ENCODE assay signal across 8 cellular contexts in the genomic region with DNA sequence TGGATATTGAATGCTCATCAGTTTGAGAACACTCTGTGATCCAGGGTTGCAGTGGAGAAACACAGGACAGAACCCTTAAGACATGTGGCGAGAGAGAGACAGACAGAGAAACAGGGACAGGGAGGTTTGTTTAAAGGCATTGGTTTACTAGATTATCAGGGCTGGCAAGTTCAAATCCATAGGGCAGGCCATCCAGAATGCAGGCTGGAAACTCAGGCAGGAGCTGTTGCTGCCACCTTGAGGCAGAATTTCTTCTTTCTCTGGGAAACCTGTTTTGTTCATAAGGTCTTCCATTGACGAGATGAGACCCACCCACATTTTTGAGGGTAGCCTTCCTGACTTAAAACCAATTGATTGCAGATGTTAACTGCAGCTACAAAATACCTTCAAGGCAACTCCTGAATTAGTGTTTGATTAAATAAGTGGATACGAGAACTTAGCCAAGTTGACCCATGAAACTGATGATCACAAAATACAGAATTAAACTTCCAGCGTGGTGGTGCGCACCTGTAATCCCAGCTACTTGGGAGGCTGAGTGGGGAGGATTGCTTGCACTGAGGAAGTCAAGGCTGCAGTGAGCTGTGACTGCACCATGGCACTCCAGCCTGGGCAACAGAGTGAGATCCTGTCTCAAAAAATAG. TPM values are rescaled to one million over a fixed set of nuclear protein-coding genes. Genes with fewer than 3 reads are reported as not detected.
DNase-seq lines count a peak whose midpoint lies in the region; ATAC-seq and TF ChIP-seq lines count a peak whose summit lies in the region.

No MANE protein-coding gene starts in this region.

- H3K27me3 Mint-ChIP-seq in activated CD8-positive, alpha-beta T cell treated with anti-CD3 and anti-CD28 coated beads, Interleukin-2, amount 10 ng/mL, durations not matched to agents 7 days and 5 days (ENCODE audit: low read depth) = peaks cover 12% of the 10 kb centered on the region

- no peak overlapping the region for H2AFZ ChIP-seq in hepatocyte

- no peak for TF ChIP-seq POLR2A in transverse colon (IDR thresholded peaks at IDR 0.05)

- TF ChIP-seq EP300 in transverse colon (IDR thresholded peaks at IDR 0.05; ENCODE audit: low read depth) = no peak

- no peaks in the 10 kb centered on the region for H3K9me2 ChIP-seq in hepatocyte (replicated peaks; ENCODE audit: insufficient read depth)

- H3K27ac Mint-ChIP-seq in activated CD8-positive, alpha-beta T cell treated with anti-CD3 and anti-CD28 coated beads, Interleukin-2, amount 10 ng/mL, durations not matched to agents 7 days and 5 days = no peak overlapping the region

- in situ Hi-C loops in transverse colon (cut with MboI; ENCODE audit: low pct_ligation_motif_present in 1 of 4, low pct_unique_long_range_greater_than_20kb in 1 of 4, low sequenced_read_pairs in 3 of 4) = loop anchor here in 1 of 4 donors (25.0 kb wide), 1 partner anchor 1090 kb away; no protein-coding TSS in a partner anchor

- no peaks in the 10 kb centered on the region for H4K20me1 ChIP-seq in hepatocyte (ENCODE audit: insufficient read depth, poor library complexity, severe bottlenecking)

- H3K9me3 ChIP-seq in A673 (ENCODE audit: low read depth, low read length, poor library complexity, severe bottlenecking) (no peaks in the 10 kb centered on the region), hepatocyte (ENCODE audit: low read depth) (no peaks in the 10 kb centered on the region), transverse colon (no peaks in the 10 kb centered on the region)

- POLR2A ChIA-PET in A673 (lab: Charles Lee; ENCODE audit: low non-redundant PET) = no interaction called here
- POLR2A ChIA-PET in activated CD8-positive, alpha-beta T cell treated with anti-CD3 and anti-CD28 coated beads, Interleukin-2, amount 10 ng/mL, durations not matched to agents 7 days and 5 days (lab: Charles Lee) = no interaction called here

- no peak overlapping the region for H3K4me3 Mint-ChIP-seq in activated CD8-positive, alpha-beta T cell treated with anti-CD3 and anti-CD28 coated beads, Interleukin-2, amount 10 ng/mL, durations not matched to agents 7 days and 5 days

- no peaks in the 10 kb centered on the region for H3K36me3 Mint-ChIP-seq in activated CD8-positive, alpha-beta T cell treated with anti-CD3 and anti-CD28 coated beads, Interleukin-2, amount 10 ng/mL, durations not matched to agents 7 days and 5 days (ENCODE audit: low read depth)

- DNase-seq in A673 (ENCODE audit: low spot score) (peak; percentile 77), NCI-H2081 (lab: John Stamatoyannopoulos, UW) (peak; percentile 76 to 89), hepatocyte (ENCODE audit: low spot score) (peak; percentile 55), transverse colon (no peak)
- DNase-seq in activated CD8-positive, alpha-beta T cell treated with anti-CD3 and anti-CD28 coated beads, Interleukin-2, amount 10 ng/mL, durations not matched to agents 7 days and 5 days = peak; percentile 32

- H3K36me3 ChIP-seq in A673 (ENCODE audit: insufficient read depth, low read length, poor library complexity, severe bottlenecking) = no peaks in the 10 kb centered on the region
- H3K36me3 ChIP-seq in hepatocyte (replicated peaks; ENCODE audit: insufficient read depth, low read depth) = no peaks in the 10 kb centered on the region
- no peaks in the 10 kb centered on the region for H3K36me3 ChIP-seq in transverse colon

- BruUV-seq in A673 (replicated peaks; lab: Mats Ljungman, UMichigan) = no TSS peak

- TF ChIP-seq CTCF in A673 (conservative IDR thresholded peaks at IDR 0.05; ENCODE audit: low read depth, low read length) (peak; percentile 72), GM12873 (IDR thresholded peaks at IDR 0.05; ENCODE audit: insufficient read depth, low read depth, low read length, missing control alignments) (peak; percentile 68), hepatocyte (IDR thresholded peaks at IDR 0.05; ENCODE audit: poor library complexity) (peak; percentile 62), transverse colon (IDR thresholded peaks at IDR 0.05) (peak; percentile 23 to 44 (median 31))

- H3K27ac ChIP-seq in A673 (ENCODE audit: low read depth, low read length, poor library complexity, severe bottlenecking) (no peak overlapping the region), hepatocyte (no peak overlapping the region), transverse colon (no peak overlapping the region)

- H3K4me1 ChIP-seq in A673 (ENCODE audit: insufficient read depth, low read length, poor library complexity, severe bottlenecking) = no peaks in the 10 kb centered on the region
- no peaks in the 10 kb centered on the region for H3K4me1 ChIP-seq in hepatocyte (ENCODE audit: insufficient read depth)
- H3K4me1 ChIP-seq in transverse colon = no peaks in the 10 kb centered on the region

- no peak overlapping the region for H3K4me2 ChIP-seq in hepatocyte

- CTCF ChIA-PET in A673 (lab: Charles Lee) = no interaction called here
- CTCF ChIA-PET in activated CD8-positive, alpha-beta T cell treated with anti-CD3 and anti-CD28 coated beads, Interleukin-2, amount 10 ng/mL, durations not matched to agents 7 days and 5 days (lab: Charles Lee) = interaction anchor here (0.5 to 1.4 kb wide), 2 partner anchors 142 to 288 kb away, joined by 3 read pairs; no protein-coding TSS in a partner anchor

- H3K4me3 ChIP-seq in A673 (ENCODE audit: low read depth, low read length, poor library complexity, severe bottlenecking) = no peak overlapping the region
- H3K4me3 ChIP-seq in hepatocyte = no peak overlapping the region
- H3K4me3 ChIP-seq in transverse colon = no peak overlapping the region

- intact Hi-C loops in A673 (cut with micrococcal nuclease; ENCODE audit: unreplicated experiment) (loop anchor here (1.0 to 10.0 kb wide), 4 partner anchors 202 to 1080 kb away; partner anchors contain the start of gene MED10), transverse colon (cut with DNase I; ENCODE audit: low total_unique reads) (loop anchor here (10.0 kb wide), 1 partner anchor 122 kb away; no protein-coding TSS in a partner anchor)

- no peaks in the 10 kb centered on the region for H3K4me1 Mint-ChIP-seq in activated CD8-positive, alpha-beta T cell treated with anti-CD3 and anti-CD28 coated beads, Interleukin-2, amount 10 ng/mL, durations not matched to agents 7 days and 5 days (ENCODE audit: low read depth)

- H3K27me3 ChIP-seq in A673 (replicated peaks; ENCODE audit: insufficient read depth, low read depth, low read length, poor library complexity) (peaks cover 67% of the 10 kb centered on the region), hepatocyte (peaks cover 23% of the 10 kb centered on the region), transverse colon (peaks cover 8% of the 10 kb centered on the region)

- no peaks in the 10 kb centered on the region for H3K79me2 ChIP-seq in hepatocyte

- ATAC-seq in activated CD8-positive, alpha-beta T cell treated with anti-CD3 and anti-CD28 coated beads, Interleukin-2, amount 10 ng/mL, durations not matched to agents 7 days and 5 days = no peak
- ATAC-seq in GM19395 (IDR thresholded peaks at IDR 0.05; ENCODE audit: unreplicated experiment) = no peak
- no peak for ATAC-seq in HG03108 (IDR thresholded peaks at IDR 0.05; ENCODE audit: unreplicated experiment)

- WGBS in hepatocyte (ENCODE audit: low lambda C conversion rate, missing lambda C conversion rate) = 75% methylated on average over 5 of the region's 5 CpGs
- 61 to 72% methylated on average over 3 to 5 of the region's 5 CpGs for WGBS in transverse colon (ENCODE audit: low coverage in 1 of 2), 2 donors

- no peaks in the 10 kb centered on the region for H3K9me3 Mint-ChIP-seq in activated CD8-positive, alpha-beta T cell treated with anti-CD3 and anti-CD28 coated beads, Interleukin-2, amount 10 ng/mL, durations not matched to agents 7 days and 5 days (ENCODE audit: insufficient read depth)

RNA-seq across cellular contexts. Expression of gene NSUN2, which starts 55.9 kb away (rescaled TPM):
- total RNA-seq in A673 (2021) (102 and 111 TPM in 2 replicates), hepatocyte (31.4 and 34.8 TPM in 2 replicates), transverse colon (10 to 100 TPM; 29.9 to 77.1 (median 51.7) TPM)
- 10 to 100 TPM; 83.0 to 84.7 TPM for total RNA-seq in activated CD8-positive, alpha-beta T cell treated with anti-CD3 and anti-CD28 coated beads, Interleukin-2, amount 10 ng/mL, durations not matched to agents 7 days and 5 days
- polyA plus RNA-seq in hepatocyte = 40.9 and 43.0 TPM in 2 replicates

RNA-seq across cellular contexts. Expression of gene SRD5A1, which starts 56.3 kb away (rescaled TPM):
- 32.0 and 32.4 TPM in 2 replicates for total RNA-seq in A673 (2021)
- 10 to 100 TPM; 15.9 to 20.4 TPM for total RNA-seq in activated CD8-positive, alpha-beta T cell treated with anti-CD3 and anti-CD28 coated beads, Interleukin-2, amount 10 ng/mL, durations not matched to agents 7 days and 5 days
- total RNA-seq in hepatocyte = 12.1 and 19.9 TPM in 2 replicates
- polyA plus RNA-seq in hepatocyte = 6.7 and 8.6 TPM in 2 replicates
- 10 to 100 TPM in 3 of 4 donors, 1 to 10 TPM in 1; 9.0 to 79.8 (median 17.0) TPM for total RNA-seq in transverse colon
